ENCODE assay signal across 8 cellular contexts in genomic region chr1:169326644-169327316, GRCh38. TPM values are rescaled to one million over a fixed set of nuclear protein-coding genes. Genes with fewer than 3 reads are reported as not detected.
DNase-seq lines count a peak whose midpoint lies in the region; ATAC-seq, FAIRE-seq and TF ChIP-seq lines count a peak whose summit lies in the region.
"Had no signal": no experiment of that assay in that cellular context is flagged by ENCODE, and none has a peak within 500 bp of the region (broad histone marks: within the 10 kb centered on the region; RNA-seq: fewer than 3 reads in every experiment).

No MANE protein-coding gene starts in this region.

- FAIRE-seq in RCC 7860 (lab: Jason Lieb, UNC): peak; percentile 95

- ATAC-seq in GM18909 (IDR thresholded peaks at IDR 0.05; ENCODE audit: poor library complexity, unreplicated experiment): peak; percentile 95
- peak; percentile 97 for ATAC-seq in HG02759 (IDR thresholded peaks at IDR 0.05; ENCODE audit: unreplicated experiment)
- ATAC-seq in left lung: peak; percentile 18
- ATAC-seq in body of pancreas: no peak

- H3K27me3 ChIP-seq in left lung (no peaks in the 10 kb centered on the region), body of pancreas (no peaks in the 10 kb centered on the region)

- no peak for TF ChIP-seq POLR2A in body of pancreas (IDR thresholded peaks at IDR 0.05)

- peaks cover 0 to 16% of the 10 kb centered on the region in 2 donors for H3K9me3 ChIP-seq in left lung
- H3K9me3 ChIP-seq in body of pancreas: no peaks in the 10 kb centered on the region

- DNase-seq in RCC 7860 (ENCODE audit: low spot score) (peak; percentile 67), left lung (no peak), occipital lobe (lab: John Stamatoyannopoulos, UW) (no peak), body of pancreas (no peak), HuH-7.5 (ENCODE audit: low spot score) (no peak)
- DNase-seq: activated CD8-positive, alpha-beta memory T cell treated with anti-CD3 and anti-CD28 coated beads for 24 hours had no signal

- H3K27ac ChIP-seq in left lung (no peak overlapping the region), body of pancreas (no peak overlapping the region)

- no peaks in the 10 kb centered on the region for H3K4me1 ChIP-seq in left lung
- H3K4me1 ChIP-seq in body of pancreas: peaks cover 4% of the 10 kb centered on the region

- intact Hi-C loops in left lung (cut with DNase I) (no loop called here), body of pancreas (cut with DNase I) (no loop called here)

- no peak for TF ChIP-seq CTCF in left lung (IDR thresholded peaks at IDR 0.05)
- TF ChIP-seq CTCF in body of pancreas (IDR thresholded peaks at IDR 0.05): no peak

- H3K4me3 ChIP-seq in left lung: no peak overlapping the region
- no peak overlapping the region for H3K4me3 ChIP-seq in body of pancreas

- H3K36me3 ChIP-seq in left lung (no peaks in the 10 kb centered on the region), body of pancreas (replicated peaks in 1 of 2; ENCODE audit: insufficient read depth in 1 of 2, low read depth in 2 of 2) (no peaks in the 10 kb centered on the region)

RNA-seq across cellular contexts. Expression of gene NME7, which starts 40.8 kb away (rescaled TPM):
- 10 to 100 TPM; 13.6 to 14.7 TPM for total RNA-seq in left lung
- 40.9 TPM for total RNA-seq in occipital lobe
- 10 to 100 TPM in 1 of 2 donors, 1 to 10 TPM in 1; 8.9 to 23.9 TPM for total RNA-seq in body of pancreas

RNA-seq across cellular contexts. Expression of gene BLZF1, which starts 41.2 kb away (rescaled TPM):
- total RNA-seq in left lung: 10 to 100 TPM; 25.3 to 26.8 TPM
- 37.3 TPM for total RNA-seq in occipital lobe
- 10 to 100 TPM; 11.5 to 15.0 TPM for total RNA-seq in body of pancreas
